8 cellular contexts compared by ENCODE assay signal in the genomic region with DNA sequence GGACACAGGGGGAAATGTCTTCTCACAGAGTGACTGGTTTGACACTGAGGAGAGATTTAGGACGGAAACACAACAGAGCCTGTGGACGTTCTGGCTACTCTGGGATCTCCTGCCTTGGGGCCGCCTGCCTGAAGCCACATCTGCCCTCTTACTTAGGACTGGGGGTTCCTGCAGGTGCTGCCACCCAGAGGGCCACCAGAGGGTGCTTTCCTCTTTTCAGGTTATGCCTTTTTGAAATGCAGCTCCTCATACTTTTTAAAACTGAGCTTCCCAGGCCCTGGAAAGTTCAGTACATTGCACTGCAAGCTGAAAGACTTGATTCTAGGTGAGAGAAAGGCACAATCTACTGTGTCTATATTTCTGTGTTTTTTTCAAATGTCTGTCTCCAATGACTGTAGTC.
DNase-seq lines count a peak whose midpoint lies in the region; ATAC-seq and TF ChIP-seq lines count a peak whose summit lies in the region.

No MANE protein-coding gene starts in this region.

- peaks cover 29% of the 10 kb centered on the region for H3K4me1 Mint-ChIP-seq in nephron progenitor cell

- no peaks in the 10 kb centered on the region for H3K27me3 Mint-ChIP-seq in nephron progenitor cell (ENCODE audit: low read depth, poor library complexity)

- peaks cover 32% of the 10 kb centered on the region for H3K9me3 Mint-ChIP-seq in nephron progenitor cell

- H3K36me3 Mint-ChIP-seq in nephron progenitor cell (ENCODE audit: low read depth), result peaks cover 28% of the 10 kb centered on the region

- TF ChIP-seq CTCF in 22Rv1 (IDR thresholded peaks at IDR 0.05), result peak; percentile 54
- TF ChIP-seq CTCF in choroid plexus epithelial cell (conservative IDR thresholded peaks at IDR 0.05; ENCODE audit: low read depth, low read length), result peak; percentile 81
- TF ChIP-seq CTCF in nephron progenitor cell (IDR thresholded peaks at IDR 0.05), result no peak

- no peak overlapping the region for H3K27ac Mint-ChIP-seq in nephron progenitor cell

- DNase-seq in MV-4-11 (lab: John Stamatoyannopoulos, UW) (peak; percentile 34), choroid plexus epithelial cell (ENCODE audit: low read depth) (peak; percentile 71), mucosa of gallbladder (ENCODE audit: low spot score) (peak; percentile 19), NCI-H128 (lab: John Stamatoyannopoulos, UW; ENCODE audit: unreplicated experiment) (no peak), nephron progenitor cell (no peak)
- DNase-seq in NK-92 treated with Interleukin-12 subunit alpha and Interleukin-12 subunit beta, amount 100 ng/mL, for 24 hours (lab: John Stamatoyannopoulos, UW), result no peak

- no peak overlapping the region for H3K27ac ChIP-seq in 22Rv1

- H3K4me3 ChIP-seq in choroid plexus epithelial cell (ENCODE audit: low read depth, low read length), result no peak overlapping the region

- H3K4me3 Mint-ChIP-seq in nephron progenitor cell, result no peak overlapping the region

- peak; percentile 72 for ATAC-seq in GM18861 (IDR thresholded peaks at IDR 0.05; ENCODE audit: unreplicated experiment)

Comparison
In these comparisons a context has a peak if more than half of its experiments do, and no peak if none do; other contexts are left out.
1. DNase-seq: peak in MV-4-11 (single experiment), choroid plexus epithelial cell (single experiment) and mucosa of gallbladder (single experiment); none in NK-92 treated with Interleukin-12 subunit alpha and Interleukin-12 subunit beta, amount 100 ng/mL, for 24 hours (single experiment), NCI-H128 (single experiment) and nephron progenitor cell (single experiment).